ENCODE assay signal across 2 cellular contexts in genomic region chr5:135038829-135039525, GRCh38.
TF ChIP-seq lines count a peak whose summit lies in the region.

No MANE protein-coding gene starts in this region.

TF ChIP-seq in IMR-90, 13 proteins besides CTCF, POLR2A, EP300 and RAD21:
- no peak for TF ChIP-seq CHD1 (IDR thresholded peaks at IDR 0.05; ENCODE audit: low read depth, low read length)
- TF ChIP-seq BHLHE40 (IDR thresholded peaks at IDR 0.05; ENCODE audit: low read depth, low read length), result no peak
- TF ChIP-seq SMC3 (IDR thresholded peaks at IDR 0.05; ENCODE audit: low read depth, low read length), result no peak
- no peak for TF ChIP-seq FOS (IDR thresholded peaks at IDR 0.05; ENCODE audit: low read depth, low read length)
- no peak for TF ChIP-seq MXI1 (IDR thresholded peaks at IDR 0.05; ENCODE audit: borderline replicate concordance, low read depth, low read length)
- TF ChIP-seq CEBPB (IDR thresholded peaks at IDR 0.05; ENCODE audit: low read depth, low read length), result no peak
- TF ChIP-seq MAZ (IDR thresholded peaks at IDR 0.05; ENCODE audit: borderline replicate concordance, low read depth, low read length), result no peak
- TF ChIP-seq RFX5 (IDR thresholded peaks at IDR 0.05; ENCODE audit: low read depth, low read length), result no peak
- no peak for TF ChIP-seq ELK1 (IDR thresholded peaks at IDR 0.05; ENCODE audit: borderline replicate concordance, low read depth, low read length)
- TF ChIP-seq RCOR1 (IDR thresholded peaks at IDR 0.05; ENCODE audit: insufficient replicate concordance, low read length), result no peak
- no peak for TF ChIP-seq NFE2L2 (IDR thresholded peaks at IDR 0.05; ENCODE audit: low read depth, low read length)
- no peak for TF ChIP-seq MAFK (IDR thresholded peaks at IDR 0.05; ENCODE audit: low read depth, low read length)
- TF ChIP-seq, protein P1, sequence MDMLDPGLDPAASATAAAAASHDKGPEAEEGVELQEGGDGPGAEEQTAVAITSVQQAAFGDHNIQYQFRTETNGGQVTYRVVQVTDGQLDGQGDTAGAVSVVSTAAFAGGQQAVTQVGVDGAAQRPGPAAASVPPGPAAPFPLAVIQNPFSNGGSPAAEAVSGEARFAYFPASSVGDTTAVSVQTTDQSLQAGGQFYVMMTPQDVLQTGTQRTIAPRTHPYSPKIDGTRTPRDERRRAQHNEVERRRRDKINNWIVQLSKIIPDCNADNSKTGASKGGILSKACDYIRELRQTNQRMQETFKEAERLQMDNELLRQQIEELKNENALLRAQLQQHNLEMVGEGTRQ (IDR thresholded peaks at IDR 0.05; ENCODE audit: low read depth, low read length), result no peak

TF ChIP-seq in endothelial cell of umbilical vein, 7 proteins besides CTCF, POLR2A, EP300 and RAD21:
- TF ChIP-seq MAX (IDR thresholded peaks at IDR 0.05; ENCODE audit: insufficient read depth, insufficient read length), result no peak
- no peak for TF ChIP-seq JUN (IDR thresholded peaks at IDR 0.05; ENCODE audit: borderline replicate concordance, insufficient read depth, insufficient read length, low read depth)
- peak; percentile 90 for TF ChIP-seq EZH2 (IDR thresholded peaks at IDR 0.05; ENCODE audit: borderline replicate concordance, low read depth, low read length, severe bottlenecking)
